Comparison of ENCODE assay signal across 8 cellular contexts in the genomic region with DNA sequence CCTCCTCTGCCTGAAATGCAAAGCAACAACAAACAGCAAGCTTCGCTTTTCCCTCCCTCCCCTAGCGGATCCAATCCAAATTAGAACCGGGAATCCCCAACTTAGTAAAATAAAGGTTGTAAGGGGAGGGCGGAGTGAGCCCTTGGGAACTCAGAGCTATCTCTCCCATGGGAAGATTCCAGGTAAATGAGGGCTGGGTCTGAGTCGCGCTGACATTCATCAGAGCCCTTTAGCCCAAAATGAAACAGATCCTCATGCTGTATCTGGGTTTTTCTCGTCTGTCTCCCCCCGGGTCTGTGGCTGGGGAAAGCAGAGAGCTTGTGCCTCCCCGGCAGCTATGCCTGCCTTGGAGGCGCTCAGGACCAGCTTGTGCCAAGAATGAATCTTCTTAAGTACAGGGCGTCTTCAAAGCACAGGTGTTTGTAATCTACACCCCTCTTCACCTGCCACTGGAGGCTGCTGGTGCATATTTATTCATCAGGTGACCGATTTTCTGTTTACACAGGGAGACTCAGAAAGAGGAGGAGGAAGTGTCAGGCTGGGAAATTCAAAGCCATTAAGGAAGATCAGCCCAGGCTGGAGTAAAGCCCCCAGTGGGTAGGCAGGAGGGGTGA. TPM values are rescaled to one million over a fixed set of nuclear protein-coding genes. Genes with fewer than 3 reads are reported as not detected.
DNase-seq lines count a peak whose midpoint lies in the region; TF ChIP-seq lines count a peak whose summit lies in the region.

No MANE protein-coding gene starts in this region.

- no peaks in the 10 kb centered on the region for H3K27me3 Mint-ChIP-seq in activated T-helper 1 cell treated with anti-CD3 and anti-CD28 coated beads, Interleukin-12 subunit alpha, Interleukin-12 subunit beta, Interleukin-2, Interleukin-4 antibody, amounts not matched to agents 30 ng/mL and 10 ng/mL and 1 ng/mL, durations not matched to agents 14 hours and 24 hours and 36 hours (ENCODE audit: insufficient read depth)

- TF ChIP-seq CTCF in LNCAP (IDR thresholded peaks at IDR 0.05) (peak; percentile 29; the same call in 1 of the 2 replicates), GM20000 (IDR thresholded peaks at IDR 0.05; ENCODE audit: extremely low read depth, missing control alignments) (no peak)

- DNase-seq in Caki2 (ENCODE audit: low read depth): peak; percentile 52
- no peak for DNase-seq in activated T-helper 1 cell treated with anti-CD3 and anti-CD28 coated beads, Interleukin-12 subunit alpha, Interleukin-12 subunit beta, Interleukin-2, Interleukin-4 antibody, amounts not matched to agents 30 ng/mL and 10 ng/mL and 1 ng/mL, durations not matched to agents 14 hours and 24 hours and 36 hours (ENCODE audit: low spot score)
- DNase-seq in iris pigment epithelial cell (ENCODE audit: low read depth): peak; percentile 19
- no peak for DNase-seq in stimulated activated CD4-positive, alpha-beta T cell treated with anti-CD3 and anti-CD28 coated beads, Interleukin-4, amount 100 ng/mL, for 4 hours
- no peak for DNase-seq in UCSD-AML1 (lab: John Stamatoyannopoulos, UW; ENCODE audit: unreplicated experiment)
- DNase-seq in GM20000 (ENCODE audit: low spot score): no peak

- in situ Hi-C loops in Caki2 (cut with HindIII; ENCODE audit: low pct_unique_long_range_greater_than_20kb, low sequenced_read_pairs): no loop called here

- peak overlapping the region; percentile 97 for H3K4me3 ChIP-seq in thymus (ENCODE audit: low read length)

- H3K4me1 ChIP-seq in thymus (ENCODE audit: control insufficient read depth, insufficient read depth, low read length): peaks cover 18% of the 10 kb centered on the region

- H3K27ac Mint-ChIP-seq in activated T-helper 1 cell treated with anti-CD3 and anti-CD28 coated beads, Interleukin-12 subunit alpha, Interleukin-12 subunit beta, Interleukin-2, Interleukin-4 antibody, amounts not matched to agents 30 ng/mL and 10 ng/mL and 1 ng/mL, durations not matched to agents 14 hours and 24 hours and 36 hours: peak overlapping the region; percentile 61

- H3K36me3 ChIP-seq in thymus (ENCODE audit: control insufficient read depth, insufficient read depth): peaks cover 7% of the 10 kb centered on the region

- no peaks in the 10 kb centered on the region for H3K9me3 Mint-ChIP-seq in activated T-helper 1 cell treated with anti-CD3 and anti-CD28 coated beads, Interleukin-12 subunit alpha, Interleukin-12 subunit beta, Interleukin-2, Interleukin-4 antibody, amounts not matched to agents 30 ng/mL and 10 ng/mL and 1 ng/mL, durations not matched to agents 14 hours and 24 hours and 36 hours

- intact Hi-C loops in activated T-helper 1 cell treated with anti-CD3 and anti-CD28 coated beads, Interleukin-12 subunit alpha, Interleukin-12 subunit beta, Interleukin-2, Interleukin-4 antibody, amounts not matched to agents 30 ng/mL and 10 ng/mL and 1 ng/mL, durations not matched to agents 14 hours and 24 hours and 36 hours (cut with micrococcal nuclease): loop anchor here (5.0 to 10.0 kb wide), 4 partner anchors 239 to 1043 kb away; a partner anchor contains a TSS

- H3K4me3 Mint-ChIP-seq in activated T-helper 1 cell treated with anti-CD3 and anti-CD28 coated beads, Interleukin-12 subunit alpha, Interleukin-12 subunit beta, Interleukin-2, Interleukin-4 antibody, amounts not matched to agents 30 ng/mL and 10 ng/mL and 1 ng/mL, durations not matched to agents 14 hours and 24 hours and 36 hours: peak overlapping the region; percentile 85

- H3K27me3 ChIP-seq in thymus (ENCODE audit: control insufficient read depth, insufficient read depth): no peaks in the 10 kb centered on the region

- no peaks in the 10 kb centered on the region for H3K9me3 ChIP-seq in thymus (ENCODE audit: control insufficient read depth)

- peaks cover 3% of the 10 kb centered on the region for H3K36me3 Mint-ChIP-seq in activated T-helper 1 cell treated with anti-CD3 and anti-CD28 coated beads, Interleukin-12 subunit alpha, Interleukin-12 subunit beta, Interleukin-2, Interleukin-4 antibody, amounts not matched to agents 30 ng/mL and 10 ng/mL and 1 ng/mL, durations not matched to agents 14 hours and 24 hours and 36 hours (ENCODE audit: low read depth)

- H3K27ac ChIP-seq in thymus (ENCODE audit: low read depth): peak overlapping the region; percentile 64

- H3K4me1 Mint-ChIP-seq in activated T-helper 1 cell treated with anti-CD3 and anti-CD28 coated beads, Interleukin-12 subunit alpha, Interleukin-12 subunit beta, Interleukin-2, Interleukin-4 antibody, amounts not matched to agents 30 ng/mL and 10 ng/mL and 1 ng/mL, durations not matched to agents 14 hours and 24 hours and 36 hours (ENCODE audit: low read depth): peaks cover 33% of the 10 kb centered on the region

- 20% methylated on average over 12 of the region's 12 CpGs for WGBS in thymus

RNA-seq across cellular contexts. Expression of a gene that starts 55.0 kb away (rescaled TPM):
- total RNA-seq in Caki2 (2014; rRNA removed; shearing (Covaris generic); ENCODE audit: low replicate concordance): 7.1 and 7.9 TPM in 2 replicates
- 35.2 and 35.3 TPM in 2 replicates for total RNA-seq in activated T-helper 1 cell treated with anti-CD3 and anti-CD28 coated beads, Interleukin-12 subunit alpha, Interleukin-12 subunit beta, Interleukin-2, Interleukin-4 antibody, amounts not matched to agents 30 ng/mL and 10 ng/mL and 1 ng/mL, durations not matched to agents 14 hours and 24 hours and 36 hours
- polyA plus RNA-seq in thymus: 29.9 TPM

Comparison
In these comparisons a context has a peak if more than half of its experiments do, and no peak if none do; other contexts are left out.
1. DNase-seq: peak in Caki2 (single experiment) and iris pigment epithelial cell (single experiment); none in activated T-helper 1 cell treated with anti-CD3 and anti-CD28 coated beads, Interleukin-12 subunit alpha, Interleukin-12 subunit beta, Interleukin-2, Interleukin-4 antibody, amounts not matched to agents 30 ng/mL and 10 ng/mL and 1 ng/mL, durations not matched to agents 14 hours and 24 hours and 36 hours (single experiment), stimulated activated CD4-positive, alpha-beta T cell treated with anti-CD3 and anti-CD28 coated beads, Interleukin-4, amount 100 ng/mL, for 4 hours (0 of 2), UCSD-AML1 (single experiment) and GM20000 (single experiment).